Comparison of ENCODE assay signal across 20 cellular contexts in genomic region chr20:64226686-64227576, GRCh38. TPM values are rescaled to one million over a fixed set of nuclear protein-coding genes. Genes with fewer than 3 reads are reported as not detected.
A peak's percentile ranks its signal among the peaks of the same experiment; 100 is the strongest.
DNase-seq lines count a peak whose midpoint lies in the region; ATAC-seq and TF ChIP-seq lines count a peak whose summit lies in the region.
"Had no signal": no experiment of that assay in that cellular context is flagged by ENCODE, and none has a peak within 500 bp of the region (broad histone marks: within the 10 kb centered on the region; RNA-seq: fewer than 3 reads in every experiment).

No MANE protein-coding gene starts in this region.

- H2AK5ac ChIP-seq in mesendoderm (ENCODE audit: low read length): no peak overlapping the region

- no peaks in the 10 kb centered on the region for H3K79me2 ChIP-seq in mesendoderm (ENCODE audit: control insufficient read depth, insufficient read depth, low read length)

- no peaks in the 10 kb centered on the region for H3K36me3 ChIP-seq in CD4-positive, alpha-beta memory T cell (ENCODE audit: insufficient read depth, low read length)
- H3K36me3 ChIP-seq in mesendoderm (ENCODE audit: control insufficient read depth, insufficient read depth, low read length): no peaks in the 10 kb centered on the region
- H3K36me3 ChIP-seq in gastroesophageal sphincter: no peaks in the 10 kb centered on the region
- H3K36me3 ChIP-seq: adrenal gland had no signal

- H3K4me3 ChIP-seq in CD4-positive, alpha-beta memory T cell (ENCODE audit: low read length in 2 of 2): no peak overlapping the region
- H3K4me3 ChIP-seq in mesendoderm (ENCODE audit: low read length): no peak overlapping the region
- no peak overlapping the region for H3K4me3 ChIP-seq in gastroesophageal sphincter
- H3K4me3 ChIP-seq: adrenal gland, dorsolateral prefrontal cortex had no signal

- H2BK120ac ChIP-seq in mesendoderm (ENCODE audit: low read depth, low read length): no peak overlapping the region

- H3K9ac ChIP-seq in mesendoderm (ENCODE audit: low read length): no peak overlapping the region
- H3K9ac ChIP-seq: KMS-11 had no signal

- no peak overlapping the region for H3K56ac ChIP-seq in mesendoderm (ENCODE audit: low read length)

- H4K5ac ChIP-seq in mesendoderm (ENCODE audit: low read length): no peak overlapping the region

- H3K4ac ChIP-seq in mesendoderm (ENCODE audit: low read depth, low read length): no peak overlapping the region

- intact Hi-C loops in activated CD4-positive, alpha-beta T cell treated with anti-CD3 and anti-CD28 coated beads for 36 hours (cut with DNase I, micrococcal nuclease): no loop called here
- intact Hi-C loops in CD4-positive, alpha-beta memory T cell (cut with micrococcal nuclease): no loop called here

- no peak for TF ChIP-seq POLR2A in gastroesophageal sphincter (IDR thresholded peaks at IDR 0.05)

- no peaks in the 10 kb centered on the region for H3K79me1 ChIP-seq in mesendoderm (ENCODE audit: low read length)

- POLR2A ChIA-PET in activated CD4-positive, alpha-beta T cell treated with anti-CD3 and anti-CD28 coated beads for 36 hours (lab: Charles Lee): no interaction called here
- POLR2A ChIA-PET in CD4-positive, alpha-beta memory T cell (lab: Charles Lee; ENCODE audit: partially characterized antibody): interaction anchor here (1.1 to 2.0 kb wide), 2 partner anchors 11 to 29 kb away, joined by 4 to 5 read pairs; partner anchors contain the start of gene PCMTD2

- peak overlapping the region; percentile 21 for H3K27ac ChIP-seq in CD4-positive, alpha-beta memory T cell (ENCODE audit: low read depth, low read length)
- H3K27ac ChIP-seq in VCaP: peak overlapping the region; percentile 91
- no peak overlapping the region for H3K27ac ChIP-seq in mesendoderm (ENCODE audit: low read depth, low read length)
- H3K27ac ChIP-seq in gastroesophageal sphincter: no peak overlapping the region
- H3K27ac ChIP-seq: adrenal gland, dorsolateral prefrontal cortex, KMS-11 had no signal

- no CpG with 5 or more reads among the region's 25 CpGs for WGBS in mesendoderm (ENCODE audit: extremely low coverage, insufficient coverage, low lambda C conversion rate)
- 83 to 96% methylated on average over 2 to 4 of the region's 25 CpGs for WGBS in gastroesophageal sphincter (ENCODE audit: low coverage in 1 of 2), 2 donors

- H3K27me3 ChIP-seq in CD4-positive, alpha-beta memory T cell (ENCODE audit: insufficient read depth, low read length): no peaks in the 10 kb centered on the region
- H3K27me3 ChIP-seq in mesendoderm (ENCODE audit: insufficient read depth, low read length, poor library complexity) (no peaks in the 10 kb centered on the region), gastroesophageal sphincter (peaks cover 38% of the 10 kb centered on the region)
- H3K27me3 ChIP-seq: adrenal gland had no signal

- no peak for ATAC-seq in activated CD4-positive, alpha-beta T cell treated with anti-CD3 and anti-CD28 coated beads for 36 hours
- no peak for ATAC-seq in gastroesophageal sphincter

- H3K9me3 Mint-ChIP-seq in activated CD4-positive, alpha-beta T cell treated with anti-CD3 and anti-CD28 coated beads for 36 hours (ENCODE audit: low read depth): no peaks in the 10 kb centered on the region
- H3K9me3 Mint-ChIP-seq in CD4-positive, alpha-beta memory T cell: peaks cover 0 to 2% (median 0%) of the 10 kb centered on the region in 8 donors
- H3K9me3 Mint-ChIP-seq in glutamatergic neuron (ENCODE audit: unreplicated experiment) (peaks cover 22% of the 10 kb centered on the region), nephron progenitor cell (no peaks in the 10 kb centered on the region)

- H3K9me3 ChIP-seq in CD4-positive, alpha-beta memory T cell (ENCODE audit: control insufficient read depth in 1 of 2, low read length in 2 of 2): no peaks in the 10 kb centered on the region
- H3K9me3 ChIP-seq in gastroesophageal sphincter: no peaks in the 10 kb centered on the region
- H3K9me3 ChIP-seq: adrenal gland had no signal

- H3K4me1 Mint-ChIP-seq in activated CD4-positive, alpha-beta T cell treated with anti-CD3 and anti-CD28 coated beads for 36 hours: peaks cover 15% of the 10 kb centered on the region
- H3K4me1 Mint-ChIP-seq in CD4-positive, alpha-beta memory T cell: peaks cover 16 to 54% (median 32%) of the 10 kb centered on the region in 4 donors
- H3K4me1 Mint-ChIP-seq in glutamatergic neuron (ENCODE audit: low read depth, unreplicated experiment) (peaks cover 39% of the 10 kb centered on the region), nephron progenitor cell (peaks cover 70% of the 10 kb centered on the region)

- H4K8ac ChIP-seq in mesendoderm (ENCODE audit: low read depth, low read length): no peak overlapping the region

- H3K27ac Mint-ChIP-seq in activated CD4-positive, alpha-beta T cell treated with anti-CD3 and anti-CD28 coated beads for 36 hours: no peak overlapping the region
- peak overlapping the region in 6 of 7 donors; percentile 36 to 84 (median 72) for H3K27ac Mint-ChIP-seq in CD4-positive, alpha-beta memory T cell
- peak overlapping the region; percentile 26 for H3K27ac Mint-ChIP-seq in glutamatergic neuron (ENCODE audit: unreplicated experiment)
- H3K27ac Mint-ChIP-seq in nephron progenitor cell: no peak overlapping the region

- peak; percentile 24 for DNase-seq in activated CD4-positive, alpha-beta T cell treated with anti-CD3 and anti-CD28 coated beads, Interleukin-2, amount 50 U/mL, for 1 hour
- DNase-seq in activated CD4-positive, alpha-beta T cell treated with anti-CD3 and anti-CD28 coated beads for 36 hours: no peak
- DNase-seq in CD4-positive, alpha-beta memory T cell: peak; percentile 48 to 63 (median 56)
- DNase-seq in glutamatergic neuron (peak; percentile 8), mesendoderm (no peak), nephron progenitor cell (no peak)
- DNase-seq: adrenal gland; DMS153; foreskin fibroblast; hippocampal formation; MV-4-11; NCI-H1694; NCI-H69; RPMI8226; stimulated activated CD4-positive, alpha-beta T cell treated with anti-CD3 and anti-CD28 coated beads, Interleukin-12 subunit alpha, Interleukin-12 subunit beta, amount 100 ng/mL, for 4 hours; substantia nigra had no signal

- H3K4me1 ChIP-seq in CD4-positive, alpha-beta memory T cell (ENCODE audit: insufficient read depth, low read length): peaks cover 46% of the 10 kb centered on the region
- H3K4me1 ChIP-seq in mesendoderm (ENCODE audit: control insufficient read depth, low read depth, low read length): peaks cover 2% of the 10 kb centered on the region
- H3K4me1 ChIP-seq in gastroesophageal sphincter: peaks cover 0 to 4% (median 0%) of the 10 kb centered on the region in 3 donors

- no peaks in the 10 kb centered on the region for H3K27me3 Mint-ChIP-seq in activated CD4-positive, alpha-beta T cell treated with anti-CD3 and anti-CD28 coated beads for 36 hours
- H3K27me3 Mint-ChIP-seq in CD4-positive, alpha-beta memory T cell: peaks cover 0 to 4% of the 10 kb centered on the region in 2 donors
- H3K27me3 Mint-ChIP-seq in glutamatergic neuron (ENCODE audit: unreplicated experiment) (peaks cover 26% of the 10 kb centered on the region), nephron progenitor cell (ENCODE audit: low read depth, poor library complexity) (peaks cover 8% of the 10 kb centered on the region)

- no peak for TF ChIP-seq EP300 in gastroesophageal sphincter (IDR thresholded peaks at IDR 0.05)

- no peaks in the 10 kb centered on the region for H3K36me3 Mint-ChIP-seq in activated CD4-positive, alpha-beta T cell treated with anti-CD3 and anti-CD28 coated beads for 36 hours (ENCODE audit: low read depth)
- H3K36me3 Mint-ChIP-seq in CD4-positive, alpha-beta memory T cell: no peaks in the 10 kb centered on the region
- no peaks in the 10 kb centered on the region for H3K36me3 Mint-ChIP-seq in glutamatergic neuron (ENCODE audit: unreplicated experiment)
- H3K36me3 Mint-ChIP-seq in nephron progenitor cell (ENCODE audit: low read depth): no peaks in the 10 kb centered on the region

- no peak overlapping the region for H3K4me2 ChIP-seq in mesendoderm (ENCODE audit: low read length)
- H3K4me2 ChIP-seq: KMS-11 had no signal

- no peak overlapping the region for H3K23ac ChIP-seq in mesendoderm (ENCODE audit: low read length)

- no peak overlapping the region for H2BK5ac ChIP-seq in mesendoderm (ENCODE audit: low read length)

- CTCF ChIA-PET in activated CD4-positive, alpha-beta T cell treated with anti-CD3 and anti-CD28 coated beads for 36 hours (lab: Charles Lee): no interaction called here
- CTCF ChIA-PET in CD4-positive, alpha-beta memory T cell (lab: Charles Lee; ENCODE audit: partially characterized antibody): no interaction called here

- H3K18ac ChIP-seq in mesendoderm (ENCODE audit: low read length): no peak overlapping the region

- TF ChIP-seq CTCF in VCaP (conservative IDR thresholded peaks at IDR 0.05) (no peak), glutamatergic neuron (IDR thresholded peaks at IDR 0.05; ENCODE audit: partially characterized antibody, unreplicated experiment) (no peak), gastroesophageal sphincter (IDR thresholded peaks at IDR 0.05) (no peak), nephron progenitor cell (IDR thresholded peaks at IDR 0.05) (no peak)

- no peak overlapping the region for H2BK15ac ChIP-seq in mesendoderm (replicated peaks; ENCODE audit: low read depth)

- H3K4me3 Mint-ChIP-seq in activated CD4-positive, alpha-beta T cell treated with anti-CD3 and anti-CD28 coated beads for 36 hours: no peak overlapping the region
- peak overlapping the region; percentile 26 to 78 (median 48) for H3K4me3 Mint-ChIP-seq in CD4-positive, alpha-beta memory T cell
- H3K4me3 Mint-ChIP-seq in glutamatergic neuron (ENCODE audit: unreplicated experiment) (peak overlapping the region; percentile 6), nephron progenitor cell (no peak overlapping the region)

RNA-seq across cellular contexts. Expression of gene PCMTD2, which starts 28.6 kb away (rescaled TPM):
- 10 to 100 TPM; 32.7 to 37.8 TPM for total RNA-seq in activated CD4-positive, alpha-beta T cell treated with anti-CD3 and anti-CD28 coated beads for 36 hours
- 100 to 1,000 TPM; 187 to 196 TPM for total RNA-seq in CD4-positive, alpha-beta memory T cell
- 100 to 1,000 TPM in 1 of 2 donors, 10 to 100 TPM in 1; 52.5 to 111 TPM for polyA plus RNA-seq in CD4-positive, alpha-beta memory T cell
- total RNA-seq in glutamatergic neuron (ENCODE audit: unreplicated experiment) (82.4 TPM), gastroesophageal sphincter (10 to 100 TPM; 46.0 to 70.0 (median 48.1) TPM)
- polyA plus RNA-seq in mesendoderm (2013, experiment 1 of 2): 26.7 TPM
- polyA plus RNA-seq in mesendoderm (2013, experiment 2 of 2): 25.1 TPM

Comparison
In these comparisons a context has a peak if more than half of its experiments do, and no peak if none do; other contexts are left out.
1. DNase-seq: peak in activated CD4-positive, alpha-beta T cell treated with anti-CD3 and anti-CD28 coated beads, Interleukin-2, amount 50 U/mL, for 1 hour (single experiment), CD4-positive, alpha-beta memory T cell (5 of 5) and glutamatergic neuron (single experiment); none in activated CD4-positive, alpha-beta T cell treated with anti-CD3 and anti-CD28 coated beads for 36 hours (single experiment), mesendoderm (single experiment) and nephron progenitor cell (single experiment).
2. H3K27ac Mint-ChIP-seq: peak in CD4-positive, alpha-beta memory T cell (6 of 7) and glutamatergic neuron (single experiment); none in activated CD4-positive, alpha-beta T cell treated with anti-CD3 and anti-CD28 coated beads for 36 hours (single experiment) and nephron progenitor cell (single experiment).
3. H3K4me3 Mint-ChIP-seq: peak in CD4-positive, alpha-beta memory T cell (8 of 8) and glutamatergic neuron (single experiment); none in activated CD4-positive, alpha-beta T cell treated with anti-CD3 and anti-CD28 coated beads for 36 hours (single experiment) and nephron progenitor cell (single experiment).
4. H3K27ac ChIP-seq: peak in CD4-positive, alpha-beta memory T cell (single experiment) and VCaP (single experiment); none in mesendoderm (single experiment) and gastroesophageal sphincter (0 of 4).